8 cellular contexts compared by ENCODE assay signal in the genomic region with DNA sequence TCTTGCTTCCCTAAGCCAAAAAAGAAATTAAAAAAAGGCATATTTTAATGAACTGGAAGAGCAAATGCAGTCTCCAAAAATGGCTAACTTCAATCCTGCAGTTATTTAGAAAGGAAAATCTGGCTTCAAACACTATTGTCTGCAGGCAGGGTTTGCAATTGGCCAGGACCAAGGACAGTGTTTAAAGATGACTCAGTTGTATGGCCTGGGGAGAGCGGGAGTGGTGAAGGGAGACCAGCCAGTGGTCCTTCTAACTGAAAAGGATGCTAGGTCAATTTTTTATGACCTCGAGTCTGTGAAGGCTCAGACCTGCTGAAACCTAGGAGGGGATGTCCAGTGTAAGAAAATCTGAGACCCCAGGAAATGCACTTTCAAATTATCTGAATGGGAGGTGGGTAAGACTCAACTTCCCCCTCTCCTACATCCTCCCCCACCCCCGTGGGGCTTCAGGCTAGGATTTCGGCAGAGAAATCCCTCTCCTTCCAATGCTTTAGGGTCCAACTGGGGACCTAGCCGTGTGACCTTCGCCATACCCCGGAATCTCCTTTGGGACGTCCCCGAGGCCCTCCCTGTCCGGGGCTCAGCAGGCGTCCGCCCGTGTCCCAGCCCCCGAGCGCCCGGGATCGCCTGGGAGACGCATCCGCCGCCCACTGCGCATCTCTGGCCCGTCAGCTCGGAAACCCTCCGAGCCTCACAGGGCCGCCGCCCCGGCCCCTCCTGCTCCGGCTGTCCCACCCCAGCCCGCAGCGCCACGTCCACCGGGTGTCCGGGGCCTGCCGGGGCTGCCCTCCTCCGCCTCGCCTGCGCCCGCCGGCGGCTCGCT. TPM values are rescaled to one million over a fixed set of nuclear protein-coding genes. Genes with fewer than 3 reads are reported as not detected.
DNase-seq lines count a peak whose midpoint lies in the region; ATAC-seq, FAIRE-seq and TF ChIP-seq lines count a peak whose summit lies in the region.

No MANE protein-coding gene starts in this region.

- peak overlapping the region; percentile 53 for H3K4me2 ChIP-seq in SU-DHL-6 (ENCODE audit: low read depth, low read length, poor library complexity, severe bottlenecking)

- H3K27me3 ChIP-seq in SU-DHL-6 (ENCODE audit: low read length) = no peaks in the 10 kb centered on the region

- DNase-seq in D721Med (ENCODE audit: insufficient read length, low spot score) (peak; percentile 42), epithelial cell of proximal tubule (ENCODE audit: low read depth) (no peak), myocyte (ENCODE audit: low read depth) (peak; percentile 27), NCI-H524 treated with DMSO at 0.1 percent for 48 hours (lab: John Stamatoyannopoulos, UW) (no peak)
- no peak for DNase-seq in NK-92 treated with Interleukin-12 subunit alpha and Interleukin-12 subunit beta, amount 100 ng/mL, for 24 hours (lab: John Stamatoyannopoulos, UW)

- 0 out of 2 replicates have a peak, but pooled peaks cover 6% of the 10 kb centered on the region for H3F3A ChIP-seq in SU-DHL-6 (ENCODE audit: insufficient read depth)

- H3K79me2 ChIP-seq in SU-DHL-6 (ENCODE audit: insufficient read depth, low read length) = no peaks in the 10 kb centered on the region

- H3K36me3 ChIP-seq in SU-DHL-6 (ENCODE audit: low read length) = no peaks in the 10 kb centered on the region

- H3K27ac ChIP-seq in SU-DHL-6 (ENCODE audit: low read depth, low read length) = no peak overlapping the region

- no peak for TF ChIP-seq CTCF in D721Med (IDR thresholded peaks at IDR 0.05; ENCODE audit: insufficient read depth, missing control alignments)
- no peak for TF ChIP-seq CTCF in SU-DHL-6 (IDR thresholded peaks at IDR 0.05; ENCODE audit: insufficient read depth, low read length, poor library complexity, severe bottlenecking)
- no peak for TF ChIP-seq CTCF in epithelial cell of proximal tubule (conservative IDR thresholded peaks at IDR 0.05; ENCODE audit: low read depth, low read length)

- FAIRE-seq in D721Med (lab: Jason Lieb, UNC) = no peak

- H3K9ac ChIP-seq in SU-DHL-6 (ENCODE audit: low read length) = peak overlapping the region; percentile 51

- no peaks in the 10 kb centered on the region for H4K20me1 ChIP-seq in SU-DHL-6 (ENCODE audit: low read depth, low read length)

- H3K4me3 ChIP-seq in SU-DHL-6 (ENCODE audit: insufficient read depth, low read length, poor library complexity, severe bottlenecking) (peak overlapping the region; percentile 55), epithelial cell of proximal tubule (ENCODE audit: low read depth, low read length) (peak overlapping the region; percentile 55)

- H2AFZ ChIP-seq in SU-DHL-6 (ENCODE audit: low read depth, low read length, severe bottlenecking) = peak overlapping the region; percentile 95

- no peaks in the 10 kb centered on the region for H3K9me3 ChIP-seq in SU-DHL-6 (ENCODE audit: insufficient read depth, low read length)

- no peaks in the 10 kb centered on the region for H3K9me2 ChIP-seq in SU-DHL-6 (replicated peaks; ENCODE audit: insufficient read depth, low read length)

- ATAC-seq in GM19351 (IDR thresholded peaks at IDR 0.05; ENCODE audit: unreplicated experiment) (peak; percentile 42), HG03460 (IDR thresholded peaks at IDR 0.05; ENCODE audit: unreplicated experiment) (peak; percentile 34)

RNA-seq across cellular contexts. Expression of a gene that starts 0.6 kb away (rescaled TPM):
- total RNA-seq in epithelial cell of proximal tubule (0.14 and 1.7 TPM in 2 replicates), myocyte (not detected in 2 replicates)
- not detected for polyA plus RNA-seq in myocyte (2012)

RNA-seq across cellular contexts. Expression of a gene that starts 45.0 kb away (rescaled TPM):
- total RNA-seq in epithelial cell of proximal tubule = 15.9 and 17.2 TPM in 2 replicates
- total RNA-seq in myocyte = 45.1 and 47.4 TPM in 2 replicates
- polyA plus RNA-seq in myocyte (2012) = 20.5 TPM

Comparison
In these comparisons a context has a peak if more than half of its experiments do, and no peak if none do; other contexts are left out.
1. DNase-seq: peak in D721Med (single experiment) and myocyte (single experiment); none in epithelial cell of proximal tubule (single experiment), NK-92 treated with Interleukin-12 subunit alpha and Interleukin-12 subunit beta, amount 100 ng/mL, for 24 hours (single experiment) and NCI-H524 treated with DMSO at 0.1 percent for 48 hours (single experiment).